Comparison of ENCODE assay signal across 1 cellular context in the genomic region with DNA sequence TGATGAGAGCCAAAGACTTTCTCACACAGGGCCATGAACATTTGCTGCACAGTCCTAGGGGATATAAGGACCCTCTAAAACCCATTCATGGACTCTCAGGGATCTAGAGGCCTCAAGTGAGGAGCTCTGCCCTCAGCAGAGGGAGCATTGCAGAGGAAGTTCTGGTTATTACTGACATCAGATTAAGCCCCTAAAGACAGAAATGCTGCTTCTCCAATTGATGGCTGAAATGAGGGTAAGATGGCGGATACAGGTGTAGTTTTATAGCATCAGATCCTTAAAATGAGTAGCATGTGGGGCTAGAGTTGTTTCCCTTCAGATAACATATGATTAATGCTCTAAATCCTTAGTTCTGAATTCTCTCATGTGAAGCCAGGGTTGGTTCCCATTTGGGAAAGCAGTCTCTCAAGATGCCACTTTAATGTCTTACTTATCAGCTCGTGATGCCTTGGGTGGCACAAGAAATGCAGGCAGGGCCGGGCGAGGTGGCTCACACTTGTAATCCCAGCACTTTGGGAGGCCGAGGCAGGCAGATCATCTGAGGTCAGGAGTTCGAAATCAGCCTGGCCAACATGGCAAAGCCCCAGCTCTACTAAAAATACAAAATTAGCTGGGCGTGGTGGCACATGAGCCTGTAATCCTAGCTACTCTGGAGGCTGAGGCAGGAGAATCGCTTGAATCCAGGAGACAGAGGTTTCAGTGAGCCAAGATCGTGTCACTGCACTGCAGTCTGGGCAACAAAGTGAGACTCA.
TF ChIP-seq lines count a peak whose summit lies in the region.

No MANE protein-coding gene starts in this region.

TF ChIP-seq in HepG2, 621 proteins besides CTCF, POLR2A, EP300 and RAD21 (continued from another document):
- TF ChIP-seq, protein P1, sequence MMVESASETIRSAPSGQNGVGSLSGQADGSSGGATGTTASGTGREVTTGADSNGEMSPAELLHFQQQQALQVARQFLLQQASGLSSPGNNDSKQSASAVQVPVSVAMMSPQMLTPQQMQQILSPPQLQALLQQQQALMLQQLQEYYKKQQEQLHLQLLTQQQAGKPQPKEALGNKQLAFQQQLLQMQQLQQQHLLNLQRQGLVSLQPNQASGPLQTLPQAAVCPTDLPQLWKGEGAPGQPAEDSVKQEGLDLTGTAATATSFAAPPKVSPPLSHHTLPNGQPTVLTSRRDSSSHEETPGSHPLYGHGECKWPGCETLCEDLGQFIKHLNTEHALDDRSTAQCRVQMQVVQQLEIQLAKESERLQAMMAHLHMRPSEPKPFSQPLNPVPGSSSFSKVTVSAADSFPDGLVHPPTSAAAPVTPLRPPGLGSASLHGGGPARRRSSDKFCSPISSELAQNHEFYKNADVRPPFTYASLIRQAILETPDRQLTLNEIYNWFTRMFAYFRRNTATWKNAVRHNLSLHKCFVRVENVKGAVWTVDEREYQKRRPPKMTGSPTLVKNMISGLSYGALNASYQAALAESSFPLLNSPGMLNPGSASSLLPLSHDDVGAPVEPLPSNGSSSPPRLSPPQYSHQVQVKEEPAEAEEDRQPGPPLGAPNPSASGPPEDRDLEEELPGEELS (CRISPR knock-in tag; IDR thresholded peaks at IDR 0.05) = no peak
- no peak for TF ChIP-seq AKAP8 (CRISPR knock-in tag; IDR thresholded peaks at IDR 0.05)
- TF ChIP-seq, protein P2, sequence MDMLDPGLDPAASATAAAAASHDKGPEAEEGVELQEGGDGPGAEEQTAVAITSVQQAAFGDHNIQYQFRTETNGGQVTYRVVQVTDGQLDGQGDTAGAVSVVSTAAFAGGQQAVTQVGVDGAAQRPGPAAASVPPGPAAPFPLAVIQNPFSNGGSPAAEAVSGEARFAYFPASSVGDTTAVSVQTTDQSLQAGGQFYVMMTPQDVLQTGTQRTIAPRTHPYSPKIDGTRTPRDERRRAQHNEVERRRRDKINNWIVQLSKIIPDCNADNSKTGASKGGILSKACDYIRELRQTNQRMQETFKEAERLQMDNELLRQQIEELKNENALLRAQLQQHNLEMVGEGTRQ (IDR thresholded peaks at IDR 0.05; ENCODE audit: low read depth, low read length) = no peak
- TF ChIP-seq, protein P2 (CRISPR knock-in tag; IDR thresholded peaks at IDR 0.05; ENCODE audit: borderline replicate concordance) = no peak
- TF ChIP-seq, protein P3, sequence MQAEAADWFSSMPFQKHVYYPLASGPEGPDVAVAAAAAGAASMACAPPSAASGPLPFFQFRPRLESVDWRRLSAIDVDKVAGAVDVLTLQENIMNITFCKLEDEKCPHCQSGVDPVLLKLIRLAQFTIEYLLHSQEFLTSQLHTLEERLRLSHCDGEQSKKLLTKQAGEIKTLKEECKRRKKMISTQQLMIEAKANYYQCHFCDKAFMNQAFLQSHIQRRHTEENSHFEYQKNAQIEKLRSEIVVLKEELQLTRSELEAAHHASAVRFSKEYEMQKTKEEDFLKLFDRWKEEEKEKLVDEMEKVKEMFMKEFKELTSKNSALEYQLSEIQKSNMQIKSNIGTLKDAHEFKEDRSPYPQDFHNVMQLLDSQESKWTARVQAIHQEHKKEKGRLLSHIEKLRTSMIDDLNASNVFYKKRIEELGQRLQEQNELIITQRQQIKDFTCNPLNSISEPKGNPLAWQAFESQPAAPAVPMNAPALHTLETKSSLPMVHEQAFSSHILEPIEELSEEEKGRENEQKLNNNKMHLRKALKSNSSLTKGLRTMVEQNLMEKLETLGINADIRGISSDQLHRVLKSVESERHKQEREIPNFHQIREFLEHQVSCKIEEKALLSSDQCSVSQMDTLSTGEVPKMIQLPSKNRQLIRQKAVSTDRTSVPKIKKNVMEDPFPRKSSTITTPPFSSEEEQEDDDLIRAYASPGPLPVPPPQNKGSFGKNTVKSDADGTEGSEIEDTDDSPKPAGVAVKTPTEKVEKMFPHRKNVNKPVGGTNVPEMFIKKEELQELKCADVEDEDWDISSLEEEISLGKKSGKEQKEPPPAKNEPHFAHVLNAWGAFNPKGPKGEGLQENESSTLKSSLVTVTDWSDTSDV (CRISPR knock-in tag; IDR thresholded peaks at IDR 0.05) = no peak
- no peak for TF ChIP-seq ZC3H4 (CRISPR knock-in tag; IDR thresholded peaks at IDR 0.05; ENCODE audit: borderline replicate concordance)
- TF ChIP-seq, protein P4, sequence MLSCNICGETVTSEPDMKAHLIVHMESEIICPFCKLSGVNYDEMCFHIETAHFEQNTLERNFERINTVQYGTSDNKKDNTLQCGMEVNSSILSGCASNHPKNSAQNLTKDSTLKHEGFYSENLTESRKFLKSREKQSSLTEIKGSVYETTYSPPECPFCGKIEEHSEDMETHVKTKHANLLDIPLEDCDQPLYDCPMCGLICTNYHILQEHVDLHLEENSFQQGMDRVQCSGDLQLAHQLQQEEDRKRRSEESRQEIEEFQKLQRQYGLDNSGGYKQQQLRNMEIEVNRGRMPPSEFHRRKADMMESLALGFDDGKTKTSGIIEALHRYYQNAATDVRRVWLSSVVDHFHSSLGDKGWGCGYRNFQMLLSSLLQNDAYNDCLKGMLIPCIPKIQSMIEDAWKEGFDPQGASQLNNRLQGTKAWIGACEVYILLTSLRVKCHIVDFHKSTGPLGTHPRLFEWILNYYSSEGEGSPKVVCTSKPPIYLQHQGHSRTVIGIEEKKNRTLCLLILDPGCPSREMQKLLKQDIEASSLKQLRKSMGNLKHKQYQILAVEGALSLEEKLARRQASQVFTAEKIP (CRISPR knock-in tag; IDR thresholded peaks at IDR 0.05; ENCODE audit: borderline replicate concordance) = no peak
- TF ChIP-seq POLR2AphosphoS5 (IDR thresholded peaks at IDR 0.05; ENCODE audit: low read depth, low read length) = no peak
